8 cellular contexts compared by ENCODE assay signal in genomic region chr16:13919330-13919682, GRCh38. TPM values are rescaled to one million over a fixed set of nuclear protein-coding genes. Genes with fewer than 3 reads are reported as not detected.
DNase-seq lines count a peak whose midpoint lies in the region; ATAC-seq and TF ChIP-seq lines count a peak whose summit lies in the region.

No MANE protein-coding gene starts in this region.

- H3K4me1 Mint-ChIP-seq in activated T-cell treated with anti-CD3 and anti-CD28 coated beads, Interleukin-2, amount 50 U/mL, for 4 hours (ENCODE audit: low read depth), result peaks cover 20% of the 10 kb centered on the region

- no peaks in the 10 kb centered on the region for H3K9me3 Mint-ChIP-seq in activated T-cell treated with anti-CD3 and anti-CD28 coated beads, Interleukin-2, amount 50 U/mL, for 4 hours
- H3K9me3 Mint-ChIP-seq in activated naive CD4-positive, alpha-beta T cell treated with anti-CD3 and anti-CD28 coated beads, Interleukin-2, amount 50 U/mL, for 72 hours, result no peaks in the 10 kb centered on the region

- intact Hi-C loops in heart right ventricle (cut with DNase I), result loop anchor here in 5 of 10 donors (2.0 to 10.0 kb wide), 5 partner anchors 52 to 715 kb away; partner anchors contain the start of genes BFAR (in 1 of the 5) and PARN (in 1 of the 5)

- H3K27me3 Mint-ChIP-seq in activated T-cell treated with anti-CD3 and anti-CD28 coated beads, Interleukin-2, amount 50 U/mL, for 4 hours (ENCODE audit: low read depth), result no peaks in the 10 kb centered on the region

- H3K36me3 Mint-ChIP-seq in activated T-cell treated with anti-CD3 and anti-CD28 coated beads, Interleukin-2, amount 50 U/mL, for 4 hours (ENCODE audit: insufficient read depth), result peaks cover 6% of the 10 kb centered on the region
- peaks cover 6 to 11% of the 10 kb centered on the region in 2 donors for H3K36me3 Mint-ChIP-seq in activated naive CD4-positive, alpha-beta T cell treated with anti-CD3 and anti-CD28 coated beads, Interleukin-2, amount 50 U/mL, for 72 hours

- H3K36me3 ChIP-seq in heart right ventricle, result peaks cover 0 to 20% (median 3%) of the 10 kb centered on the region in 9 donors

- no peaks in the 10 kb centered on the region for H3K27me3 ChIP-seq in heart right ventricle

- H3K27ac ChIP-seq in heart right ventricle, result peak overlapping the region in 8 of 10 donors; percentile 26 to 90 (median 84)

- no peak for DNase-seq in activated T-cell treated with anti-CD3 and anti-CD28 coated beads, Interleukin-2, amount 50 U/mL, for 4 hours
- no peak for DNase-seq in activated T-cell treated with anti-CD3 and anti-CD28 coated beads, Interleukin-2, amount 50 U/mL, for 48 hours
- DNase-seq in NCI-H2227 treated with DMSO at 0.1 percent for 48 hours (lab: John Stamatoyannopoulos, UW) (peak; percentile 69), heart right ventricle (no peak), renal cortical epithelial cell (ENCODE audit: low read depth) (peak; percentile 64)
- DNase-seq in activated naive CD4-positive, alpha-beta T cell treated with anti-CD3 and anti-CD28 coated beads, Interleukin-2, amount 50 U/mL, for 72 hours (ENCODE audit: low spot score in 2 of 2), result no peak

- no peak for ATAC-seq in activated T-cell treated with anti-CD3 and anti-CD28 coated beads, Interleukin-2, amount 50 U/mL, for 4 hours
- peak; percentile 20 to 21 for ATAC-seq in activated naive CD4-positive, alpha-beta T cell treated with anti-CD3 and anti-CD28 coated beads, Interleukin-2, amount 50 U/mL, for 72 hours
- ATAC-seq in heart right ventricle (peak in 7 of 8 donors; percentile 6 to 63 (median 43)), GM18517 (IDR thresholded peaks at IDR 0.05; ENCODE audit: unreplicated experiment) (no peak), GM18873 (IDR thresholded peaks at IDR 0.05; ENCODE audit: low FRiP score, unreplicated experiment) (no peak)

- no peak for TF ChIP-seq CTCF in heart right ventricle (IDR thresholded peaks at IDR 0.05)

- H3K27ac Mint-ChIP-seq in activated naive CD4-positive, alpha-beta T cell treated with anti-CD3 and anti-CD28 coated beads, Interleukin-2, amount 50 U/mL, for 72 hours, result peak overlapping the region; percentile 99

- H3K4me3 ChIP-seq in heart right ventricle, result peak overlapping the region in 9 of 10 donors; percentile 12 to 94 (median 80)

- H3K4me1 ChIP-seq in heart right ventricle, result peaks cover 7 to 37% (median 30%) of the 10 kb centered on the region in 9 donors

- H3K9me3 ChIP-seq in heart right ventricle, result no peaks in the 10 kb centered on the region

- 1 to 7% methylated on average over 3 of the region's 3 CpGs for WGBS in heart right ventricle, 2 donors

- peak overlapping the region; percentile 97 for H3K4me3 Mint-ChIP-seq in activated T-cell treated with anti-CD3 and anti-CD28 coated beads, Interleukin-2, amount 50 U/mL, for 4 hours

RNA-seq across cellular contexts. Expression of gene ERCC4, which starts 0.6 kb away (rescaled TPM):
- 10 to 100 TPM; 11.4 to 16.7 (median 12.1) TPM for total RNA-seq in activated T-cell treated with anti-CD3 and anti-CD28 coated beads, Interleukin-2, amount 50 U/mL, for 4 hours
- 10 to 100 TPM; 12.0 to 13.1 TPM for total RNA-seq in activated naive CD4-positive, alpha-beta T cell treated with anti-CD3 and anti-CD28 coated beads, Interleukin-2, amount 50 U/mL, for 72 hours
- 10 to 100 TPM in 5 of 10 donors, 1 to 10 TPM in 5; 5.1 to 13.1 (median 10.2) TPM for total RNA-seq in heart right ventricle
- 1 to 10 TPM; 1.3 to 2.0 TPM for polyA plus RNA-seq in heart right ventricle
- 7.8 and 10.2 TPM in 2 replicates for total RNA-seq in renal cortical epithelial cell

Comparison
In these comparisons a context has a peak if more than half of its experiments do, and no peak if none do; other contexts are left out.
1. ATAC-seq: peak in activated naive CD4-positive, alpha-beta T cell treated with anti-CD3 and anti-CD28 coated beads, Interleukin-2, amount 50 U/mL, for 72 hours (2 of 2) and heart right ventricle (7 of 8); none in activated T-cell treated with anti-CD3 and anti-CD28 coated beads, Interleukin-2, amount 50 U/mL, for 4 hours (0 of 2), GM18517 (single experiment) and GM18873 (single experiment).
2. DNase-seq: peak in NCI-H2227 treated with DMSO at 0.1 percent for 48 hours (single experiment) and renal cortical epithelial cell (single experiment); none in activated T-cell treated with anti-CD3 and anti-CD28 coated beads, Interleukin-2, amount 50 U/mL, for 4 hours (single experiment), activated T-cell treated with anti-CD3 and anti-CD28 coated beads, Interleukin-2, amount 50 U/mL, for 48 hours (0 of 2), activated naive CD4-positive, alpha-beta T cell treated with anti-CD3 and anti-CD28 coated beads, Interleukin-2, amount 50 U/mL, for 72 hours (0 of 2) and heart right ventricle (0 of 2).